ENCODE assay signal across 9 cellular contexts in genomic region chr2:212539145-212539880, GRCh38. TPM values are rescaled to one million over a fixed set of nuclear protein-coding genes. Genes with fewer than 3 reads are reported as not detected.
DNase-seq lines count a peak whose midpoint lies in the region; ATAC-seq lines count a peak whose summit lies in the region.
"Had no signal": no experiment of that assay in that cellular context is flagged by ENCODE, and none has a peak within 500 bp of the region (broad histone marks: within the 10 kb centered on the region; RNA-seq: fewer than 3 reads in every experiment).

No MANE protein-coding gene starts in this region.

- H3K4me3 Mint-ChIP-seq in T-helper 17 cell = peak overlapping the region; percentile 77
- H3K4me3 Mint-ChIP-seq: stimulated activated naive CD8-positive, alpha-beta T cell treated with anti-CD3 and anti-CD28 coated beads, Interleukin-15, Interleukin-2, amounts not matched to agents 100 ng/mL and 50 ng/mL, for 24 hours had no signal

- no peaks in the 10 kb centered on the region for H3K36me3 Mint-ChIP-seq in T-helper 17 cell (ENCODE audit: low read depth)

- DNase-seq in SHP77 (lab: John Stamatoyannopoulos, UW) = peak; percentile 45 to 62
- no peak for DNase-seq in SHP77 treated with DMSO at 0.1 percent for 48 hours (lab: John Stamatoyannopoulos, UW)
- no peak for DNase-seq in T-helper 17 cell
- DNase-seq in globus pallidus (ENCODE audit: low spot score) = peak; percentile 82
- peak; percentile 16 to 90 (median 72) for DNase-seq in nucleus accumbens (lab: John Stamatoyannopoulos, UW)
- DNase-seq in HK-2 (ENCODE audit: unreplicated experiment) = no peak

- ATAC-seq in T-helper 17 cell (no peak), HG02981 (IDR thresholded peaks at IDR 0.05; ENCODE audit: unreplicated experiment) (no peak), HG03025 (IDR thresholded peaks at IDR 0.05; ENCODE audit: low FRiP score, unreplicated experiment) (no peak)

- H3K4me1 Mint-ChIP-seq in T-helper 17 cell = peaks cover 10% of the 10 kb centered on the region

- no peak overlapping the region for H3K27ac Mint-ChIP-seq in T-helper 17 cell
- H3K27ac Mint-ChIP-seq: stimulated activated naive CD8-positive, alpha-beta T cell treated with anti-CD3 and anti-CD28 coated beads, Interleukin-15, Interleukin-2, amounts not matched to agents 100 ng/mL and 50 ng/mL, for 24 hours had no signal

- H3K27me3 Mint-ChIP-seq in T-helper 17 cell = peaks cover 53% of the 10 kb centered on the region

- H3K9me3 ChIP-seq in T-helper 17 cell (ENCODE audit: control insufficient read depth, low read length, poor library complexity, severe bottlenecking) = no peaks in the 10 kb centered on the region

RNA-seq across cellular contexts. Expression of gene ERBB4, which starts 0.7 kb away (rescaled TPM):
- not detected for total RNA-seq in T-helper 17 cell

Comparison
In these comparisons a context has a peak if more than half of its experiments do, and no peak if none do; other contexts are left out.
1. DNase-seq: peak in SHP77 (2 of 2), globus pallidus (single experiment) and nucleus accumbens (56 of 56); none in SHP77 treated with DMSO at 0.1 percent for 48 hours (single experiment), T-helper 17 cell (0 of 3) and HK-2 (single experiment).